Comparison of ENCODE assay signal across 16 cellular contexts in genomic region chr11:118146554-118146953, GRCh38. TPM values are rescaled to one million over a fixed set of nuclear protein-coding genes. Genes with fewer than 3 reads are reported as not detected.
DNase-seq lines count a peak whose midpoint lies in the region; ATAC-seq and TF ChIP-seq lines count a peak whose summit lies in the region.
"Had no signal": no experiment of that assay in that cellular context is flagged by ENCODE, and none has a peak within 500 bp of the region (broad histone marks: within the 10 kb centered on the region; RNA-seq: fewer than 3 reads in every experiment).

No MANE protein-coding gene starts in this region.

- peaks cover 66% of the 10 kb centered on the region for H3K27me3 Mint-ChIP-seq in T-helper 2 cell treated with Interferon-gamma antibody and Interleukin-4, amounts not matched to agents 5 μg/mL and 100 μg/mL, for 36 hours (ENCODE audit: low read depth)
- peaks cover 98% of the 10 kb centered on the region for H3K27me3 Mint-ChIP-seq in nephron progenitor cell (ENCODE audit: low read depth, poor library complexity)

- no peak for ATAC-seq in GM19035 (IDR thresholded peaks at IDR 0.05; ENCODE audit: unreplicated experiment)

- no peaks in the 10 kb centered on the region for H3K36me3 Mint-ChIP-seq in T-helper 2 cell treated with Interferon-gamma antibody and Interleukin-4, amounts not matched to agents 5 μg/mL and 100 μg/mL, for 36 hours (ENCODE audit: low read depth)
- H3K36me3 Mint-ChIP-seq in nephron progenitor cell (ENCODE audit: low read depth) = no peaks in the 10 kb centered on the region

- H3K4me3 ChIP-seq in HEK293 (ENCODE audit: low read depth, low read length) (no peak overlapping the region), breast epithelium (no peak overlapping the region)

- POLR2A ChIA-PET in HEK293 (lab: Yijun Ruan, JAX) = no interaction called here

- peaks cover 0 to 4% of the 10 kb centered on the region in 2 donors for H3K27me3 ChIP-seq in breast epithelium
- H3K27me3 ChIP-seq: Peyer's patch, testis had no signal

- no peaks in the 10 kb centered on the region for H3K9me3 Mint-ChIP-seq in T-helper 2 cell treated with Interferon-gamma antibody and Interleukin-4, amounts not matched to agents 5 μg/mL and 100 μg/mL, for 36 hours
- no peaks in the 10 kb centered on the region for H3K9me3 Mint-ChIP-seq in nephron progenitor cell

- H3K4me1 ChIP-seq in HEK293 (ENCODE audit: control insufficient read depth, insufficient read depth, low read length) = no peaks in the 10 kb centered on the region
- H3K4me1 ChIP-seq in breast epithelium = peaks cover 0 to 2% of the 10 kb centered on the region in 2 donors

- H3K4me3 Mint-ChIP-seq in T-helper 2 cell treated with Interferon-gamma antibody and Interleukin-4, amounts not matched to agents 5 μg/mL and 100 μg/mL, for 36 hours = peak overlapping the region; percentile 81
- peak overlapping the region; percentile 81 for H3K4me3 Mint-ChIP-seq in nephron progenitor cell

- no peak overlapping the region for H3K27ac Mint-ChIP-seq in T-helper 2 cell treated with Interferon-gamma antibody and Interleukin-4, amounts not matched to agents 5 μg/mL and 100 μg/mL, for 36 hours
- no peak overlapping the region for H3K27ac Mint-ChIP-seq in nephron progenitor cell

- H3K9me3 ChIP-seq in HEK293 (ENCODE audit: control insufficient read depth, insufficient read depth, low read depth, low read length) (no peaks in the 10 kb centered on the region), breast epithelium (no peaks in the 10 kb centered on the region)
- H3K9me3 ChIP-seq: Peyer's patch, testis had no signal

- intact Hi-C loops in breast epithelium (cut with DNase I; ENCODE audit: low total_unique reads) = no loop called here

- DNase-seq in T-helper 2 cell treated with Interferon-gamma antibody and Interleukin-4, amounts not matched to agents 5 μg/mL and 100 μg/mL, for 36 hours (ENCODE audit: low spot score) = no peak
- DNase-seq in T-helper 2 cell = no peak
- DNase-seq in breast epithelium (ENCODE audit: low spot score in 2 of 2) = no peak
- no peak for DNase-seq in nephron progenitor cell
- DNase-seq in NCI-H2171 (lab: John Stamatoyannopoulos, UW) = no peak
- no peak for DNase-seq in effector CD8-positive, alpha-beta T cell (lab: John Stamatoyannopoulos, UW)
- DNase-seq: effector CD4-positive, alpha-beta T cell; NCI-H1105 treated with DMSO at 0.1 percent for 48 hours; NCI-H446 treated with DMSO at 0.1 percent for 48 hours; Peyer's patch; testis had no signal

- TF ChIP-seq POLR2A in breast epithelium (IDR thresholded peaks at IDR 0.05) = no peak

- no peak for TF ChIP-seq CTCF in HEK293 (tag by site-specific recombination; IDR thresholded peaks at IDR 0.05)
- TF ChIP-seq CTCF in breast epithelium (IDR thresholded peaks at IDR 0.05) = no peak
- TF ChIP-seq CTCF in nephron progenitor cell (IDR thresholded peaks at IDR 0.05) = no peak

- H3K27ac ChIP-seq in HEK293 (ENCODE audit: extremely low read depth, low read depth, low read length) (no peak overlapping the region), breast epithelium (peak overlapping the region; percentile 75 to 84)

- H3K36me3 ChIP-seq in HEK293 (ENCODE audit: control insufficient read depth in 2 of 2, insufficient read depth in 1 of 2, low read length in 2 of 2) (no peaks in the 10 kb centered on the region), breast epithelium (no peaks in the 10 kb centered on the region)
- H3K36me3 ChIP-seq: Peyer's patch had no signal

- H3K4me1 Mint-ChIP-seq in T-helper 2 cell treated with Interferon-gamma antibody and Interleukin-4, amounts not matched to agents 5 μg/mL and 100 μg/mL, for 36 hours (ENCODE audit: low read depth) = peaks cover 7% of the 10 kb centered on the region
- H3K4me1 Mint-ChIP-seq in nephron progenitor cell = peaks cover 17% of the 10 kb centered on the region

- CTCF ChIA-PET in HEK293 (lab: Yijun Ruan, JAX) = interaction anchor here (0.7 to 8.6 kb wide), 8 partner anchors 10 to 489 kb away, joined by 3 to 128 read pairs (median 4); no protein-coding TSS in a partner anchor

TF ChIP-seq in HEK293, 187 proteins besides CTCF, POLR2A, EP300 and RAD21:
- TF ChIP-seq ZNF664 (tag by site-specific recombination; IDR thresholded peaks at IDR 0.05) = peak; percentile 96
- TF ChIP-seq KLF8 (tag by site-specific recombination; IDR thresholded peaks at IDR 0.05) = no peak
- TF ChIP-seq ZNF580 (tag by site-specific recombination; IDR thresholded peaks at IDR 0.05) = no peak
- TF ChIP-seq ZNF830 (tag by site-specific recombination; IDR thresholded peaks at IDR 0.05; ENCODE audit: low read depth) = no peak
- no peak for TF ChIP-seq ZXDB (tag by site-specific recombination; IDR thresholded peaks at IDR 0.05)
- no peak for TF ChIP-seq PRDM2 (tag by site-specific recombination; IDR thresholded peaks at IDR 0.05; ENCODE audit: borderline replicate concordance)
- TF ChIP-seq ZNF157 (tag by site-specific recombination; IDR thresholded peaks at IDR 0.05) = no peak
- TF ChIP-seq OVOL3 (tag by site-specific recombination; IDR thresholded peaks at IDR 0.05) = no peak
- TF ChIP-seq ZNF449 (tag by site-specific recombination; IDR thresholded peaks at IDR 0.05) = peak; percentile 34; the same call in 1 of the 2 replicates

RNA-seq across cellular contexts. Expression of gene SCN4B, which starts 6.1 kb away (rescaled TPM):
- 1 to 10 TPM; 3.3 to 7.9 (median 3.7) TPM for total RNA-seq in breast epithelium

RNA-seq across cellular contexts. Expression of gene SCN2B, which starts 29.9 kb away (rescaled TPM):
- under 1 TPM; under 0.01 to 0.88 (median 0.16) TPM for total RNA-seq in breast epithelium
- total RNA-seq: activated CD8-positive, alpha-beta memory T cell treated with anti-CD3 and anti-CD28 coated beads for 36 hours; T-helper 2 cell treated with Interferon-gamma antibody and Interleukin-4, amounts not matched to agents 100 ng/mL and 5 ng/mL, for 36 hours had no signal

RNA-seq across cellular contexts. Expression of gene SMIM35, which starts 59.8 kb away (rescaled TPM):
- not detected for total RNA-seq in breast epithelium
- total RNA-seq: frontal cortex, Peyer's patch had no signal
